In the genomic region with DNA sequence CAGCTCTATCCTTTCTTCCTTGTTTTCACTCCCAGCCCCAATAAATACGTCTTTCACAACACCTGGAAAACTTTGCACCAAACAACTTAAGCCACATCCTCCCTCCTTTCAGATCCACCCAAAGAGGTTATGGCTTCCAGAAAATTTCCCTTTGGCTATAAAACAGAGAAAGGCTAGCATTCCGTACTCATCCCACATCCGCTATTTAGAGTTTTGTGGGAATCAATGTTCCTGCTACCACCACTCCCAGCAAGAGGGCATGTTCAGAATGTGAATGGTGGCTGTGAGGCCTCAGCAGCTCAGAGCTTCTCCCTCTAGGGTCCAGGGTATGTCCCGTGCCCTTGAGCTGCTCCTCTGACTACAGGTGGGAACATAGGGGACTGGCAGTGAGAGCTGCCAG, we compare ENCODE assay signal across 17 cellular contexts.
"Had no signal": no experiment of that assay in that cellular context is flagged by ENCODE, and none has a peak within 500 bp of the region (broad histone marks: within the 10 kb centered on the region; RNA-seq: fewer than 3 reads in every experiment).

No MANE protein-coding gene starts in this region.

- H3K36me3 ChIP-seq: heart left ventricle, suprapubic skin, tibial artery, upper lobe of left lung, vagina had no signal

- H3K9me3 ChIP-seq: suprapubic skin, tibial artery, upper lobe of left lung, vagina had no signal

- H3K4me1 Mint-ChIP-seq: mesothelial cell of epicardium, natural killer cell had no signal

- H3K4me3 Mint-ChIP-seq: mesothelial cell of epicardium, natural killer cell, neural crest cell had no signal

- H3K27ac Mint-ChIP-seq: mesothelial cell of epicardium, natural killer cell had no signal

- H3K4me1 ChIP-seq: heart left ventricle, suprapubic skin, tibial artery, upper lobe of left lung, vagina had no signal

- H3K27me3 ChIP-seq: dorsolateral prefrontal cortex, heart left ventricle, suprapubic skin, tibial artery, upper lobe of left lung, vagina had no signal

- H3K36me3 Mint-ChIP-seq: mesothelial cell of epicardium, natural killer cell had no signal

- H3K27ac ChIP-seq: dorsolateral prefrontal cortex, heart left ventricle, suprapubic skin, tibial artery, upper lobe of left lung, vagina had no signal

- H3K4me3 ChIP-seq: dorsolateral prefrontal cortex, heart left ventricle, smooth muscle cell, suprapubic skin, tibial artery, upper lobe of left lung, vagina had no signal

- DNase-seq: cortex of kidney; dorsolateral prefrontal cortex; effector CD8-positive, alpha-beta T cell; heart left ventricle; hippocampal formation; left colon; natural killer cell; posterior cingulate gyrus; stimulated activated CD4-positive, alpha-beta T cell treated with anti-CD3 and anti-CD28 coated beads, Interleukin-2, amount 100 ng/mL, for 48 hours; stimulated activated naive CD8-positive, alpha-beta T cell treated with anti-CD3 and anti-CD28 coated beads, Interleukin-15, Interleukin-2, amounts not matched to agents 100 U/mL and 50 U/mL, for 24 hours; tibial artery; upper lobe of left lung had no signal

- H3K4me2 ChIP-seq: smooth muscle cell had no signal

- H3K9me3 Mint-ChIP-seq: natural killer cell had no signal

- ATAC-seq: heart left ventricle; left colon; natural killer cell; stimulated activated naive CD8-positive, alpha-beta T cell treated with anti-CD3 and anti-CD28 coated beads, Interleukin-15, Interleukin-2, amounts not matched to agents 100 U/mL and 50 U/mL, for 24 hours had no signal
